In the genomic region with DNA sequence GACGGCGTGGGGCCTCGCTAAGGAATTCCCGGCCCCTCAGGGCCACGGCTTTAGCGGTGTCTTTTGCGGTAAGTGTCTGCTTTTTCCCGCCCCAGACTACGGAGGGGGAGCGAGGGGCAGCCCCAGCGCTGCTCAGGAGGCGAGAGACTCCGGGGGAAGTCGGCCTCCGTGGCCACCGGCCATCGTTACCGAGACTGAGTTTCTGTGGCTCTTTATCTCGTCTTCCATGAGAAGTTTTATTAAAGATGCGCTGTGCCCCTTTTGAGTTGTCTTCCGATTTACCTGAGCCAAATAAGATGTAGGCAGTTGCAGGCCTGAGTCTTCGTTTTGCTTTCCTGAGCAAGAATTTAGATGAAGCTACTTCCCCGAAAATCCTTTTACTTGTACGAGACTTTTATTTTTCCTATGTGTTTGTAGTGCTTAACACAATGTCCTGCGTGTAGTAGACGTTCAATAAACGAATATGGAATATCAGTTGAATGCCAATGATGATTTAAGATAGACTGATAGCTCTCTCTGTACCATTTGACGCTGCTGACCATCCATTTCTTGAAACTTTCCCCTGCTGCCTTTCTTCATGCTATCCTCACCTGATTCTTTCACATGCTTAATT, we compare ENCODE assay signal across 1 cellular context.
TF ChIP-seq lines count a peak whose summit lies in the region.

No MANE protein-coding gene starts in this region.

TF ChIP-seq in HepG2, 621 proteins besides CTCF, POLR2A, EP300 and RAD21 (continued from another document and continues in another):
- TF ChIP-seq, protein P1, sequence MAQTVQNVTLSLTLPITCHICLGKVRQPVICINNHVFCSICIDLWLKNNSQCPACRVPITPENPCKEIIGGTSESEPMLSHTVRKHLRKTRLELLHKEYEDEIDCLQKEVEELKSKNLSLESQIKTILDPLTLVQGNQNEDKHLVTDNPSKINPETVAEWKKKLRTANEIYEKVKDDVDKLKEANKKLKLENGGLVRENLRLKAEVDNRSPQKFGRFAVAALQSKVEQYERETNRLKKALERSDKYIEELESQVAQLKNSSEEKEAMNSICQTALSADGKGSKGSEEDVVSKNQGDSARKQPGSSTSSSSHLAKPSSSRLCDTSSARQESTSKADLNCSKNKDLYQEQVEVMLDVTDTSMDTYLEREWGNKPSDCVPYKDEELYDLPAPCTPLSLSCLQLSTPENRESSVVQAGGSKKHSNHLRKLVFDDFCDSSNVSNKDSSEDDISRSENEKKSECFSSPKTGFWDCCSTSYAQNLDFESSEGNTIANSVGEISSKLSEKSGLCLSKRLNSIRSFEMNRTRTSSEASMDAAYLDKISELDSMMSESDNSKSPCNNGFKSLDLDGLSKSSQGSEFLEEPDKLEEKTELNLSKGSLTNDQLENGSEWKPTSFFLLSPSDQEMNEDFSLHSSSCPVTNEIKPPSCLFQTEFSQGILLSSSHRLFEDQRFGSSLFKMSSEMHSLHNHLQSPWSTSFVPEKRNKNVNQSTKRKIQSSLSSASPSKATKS (CRISPR knock-in tag; IDR thresholded peaks at IDR 0.05) = 0 out of 2 replicates have a peak, but pooled peaks have one; percentile 13
- TF ChIP-seq TBX2 (CRISPR knock-in tag; IDR thresholded peaks at IDR 0.05; ENCODE audit: borderline replicate concordance) (no peak), STAG1 (CRISPR knock-in tag; IDR thresholded peaks at IDR 0.05) (no peak; the same call in 1 of the 2 replicates), ZNF160 (CRISPR knock-in tag; IDR thresholded peaks at IDR 0.05) (no peak), ZNF530 (CRISPR knock-in tag; IDR thresholded peaks at IDR 0.05; ENCODE audit: low read depth) (no peak), STAT5B (CRISPR knock-in tag; IDR thresholded peaks at IDR 0.05) (no peak), ZMYM2 (CRISPR knock-in tag; IDR thresholded peaks at IDR 0.05) (no peak; the same call in none of the 2 replicates), RFXANK (CRISPR knock-in tag; IDR thresholded peaks at IDR 0.05) (no peak), KLF13 (CRISPR knock-in tag; IDR thresholded peaks at IDR 0.05) (no peak), XRCC5 (optimal IDR thresholded peaks at IDR 0.05; ENCODE audit: low read length) (no peak), ZNF563 (CRISPR knock-in tag; IDR thresholded peaks at IDR 0.05) (0 out of 2 replicates have a peak, but pooled peaks have one; percentile 40), MAZ (IDR thresholded peaks at IDR 0.05; ENCODE audit: borderline replicate concordance, low read depth, low read length) (no peak), MAZ (CRISPR knock-in tag; IDR thresholded peaks at IDR 0.05; ENCODE audit: low read depth) (no peak), ZNF326 (CRISPR knock-in tag; IDR thresholded peaks at IDR 0.05; ENCODE audit: borderline replicate concordance) (no peak), ZNF772 (CRISPR knock-in tag; IDR thresholded peaks at IDR 0.05) (no peak; the same call in 1 of the 2 replicates), REPIN1 (CRISPR knock-in tag; IDR thresholded peaks at IDR 0.05; ENCODE audit: borderline replicate concordance, low read depth) (0 out of 2 replicates have a peak, but pooled peaks have one; percentile 13), NFE2 (CRISPR knock-in tag; IDR thresholded peaks at IDR 0.05) (no peak), THAP11 (CRISPR knock-in tag; IDR thresholded peaks at IDR 0.05) (no peak), RXRB (CRISPR knock-in tag; IDR thresholded peaks at IDR 0.05; ENCODE audit: borderline replicate concordance) (no peak), KLF11 (CRISPR knock-in tag; IDR thresholded peaks at IDR 0.05) (no peak), ZNF33B (CRISPR knock-in tag; IDR thresholded peaks at IDR 0.05) (no peak; the same call in 1 of the 2 replicates), FIP1L1 (IDR thresholded peaks at IDR 0.05; ENCODE audit: borderline replicate concordance, insufficient read depth, low read depth, low read length) (0 out of 2 replicates have a peak, but pooled peaks have one; percentile 39), GABPB1 (CRISPR knock-in tag; IDR thresholded peaks at IDR 0.05) (no peak), ZFP36L1 (CRISPR knock-in tag; IDR thresholded peaks at IDR 0.05) (no peak), ZBTB38 (CRISPR knock-in tag; IDR thresholded peaks at IDR 0.05) (no peak; the same call in 1 of the 2 replicates), ZNF205 (CRISPR knock-in tag; IDR thresholded peaks at IDR 0.05) (no peak), ELF1 (CRISPR knock-in tag; IDR thresholded peaks at IDR 0.05) (no peak), SATB2 (CRISPR knock-in tag; IDR thresholded peaks at IDR 0.05) (0 out of 2 replicates have a peak, but pooled peaks have one; percentile 93), CC2D1A (CRISPR knock-in tag; IDR thresholded peaks at IDR 0.05) (peak; percentile 66; the same call in 1 of the 2 replicates), ZNF253 (CRISPR knock-in tag; IDR thresholded peaks at IDR 0.05; ENCODE audit: borderline replicate concordance) (no peak), TGIF2 (CRISPR knock-in tag; IDR thresholded peaks at IDR 0.05) (no peak; the same call in 1 of the 2 replicates), U2AF1 (optimal IDR thresholded peaks at IDR 0.05; ENCODE audit: low read depth, low read length) (no peak), ZNF235 (CRISPR knock-in tag; IDR thresholded peaks at IDR 0.05; ENCODE audit: borderline replicate concordance) (no peak), SP5 (CRISPR knock-in tag; IDR thresholded peaks at IDR 0.05; ENCODE audit: borderline replicate concordance, low read depth) (no peak), ZNF292 (CRISPR knock-in tag; IDR thresholded peaks at IDR 0.05; ENCODE audit: borderline replicate concordance, low read depth) (peak; percentile 87; the same call in 1 of the 2 replicates), BHLHE40 (IDR thresholded peaks at IDR 0.05; ENCODE audit: low read length) (no peak), ZNF557 (CRISPR knock-in tag; IDR thresholded peaks at IDR 0.05) (no peak), KLF16 (CRISPR knock-in tag; IDR thresholded peaks at IDR 0.05) (no peak; a peak in 1 of 4 replicates), ZNF274 (CRISPR knock-in tag; IDR thresholded peaks at IDR 0.05) (no peak), NBN (conservative IDR thresholded peaks at IDR 0.05) (no peak), FOXM1 (CRISPR knock-in tag; IDR thresholded peaks at IDR 0.05) (no peak), ZNF282 (IDR thresholded peaks at IDR 0.05; ENCODE audit: partially characterized antibody) (no peak)
- TF ChIP-seq, protein P2, sequence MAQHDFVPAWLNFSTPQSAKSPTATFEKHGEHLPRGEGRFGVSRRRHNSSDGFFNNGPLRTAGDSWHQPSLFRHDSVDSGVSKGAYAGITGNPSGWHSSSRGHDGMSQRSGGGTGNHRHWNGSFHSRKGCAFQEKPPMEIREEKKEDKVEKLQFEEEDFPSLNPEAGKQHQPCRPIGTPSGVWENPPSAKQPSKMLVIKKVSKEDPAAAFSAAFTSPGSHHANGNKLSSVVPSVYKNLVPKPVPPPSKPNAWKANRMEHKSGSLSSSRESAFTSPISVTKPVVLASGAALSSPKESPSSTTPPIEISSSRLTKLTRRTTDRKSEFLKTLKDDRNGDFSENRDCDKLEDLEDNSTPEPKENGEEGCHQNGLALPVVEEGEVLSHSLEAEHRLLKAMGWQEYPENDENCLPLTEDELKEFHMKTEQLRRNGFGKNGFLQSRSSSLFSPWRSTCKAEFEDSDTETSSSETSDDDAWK (CRISPR knock-in tag; IDR thresholded peaks at IDR 0.05) = no peak
- TF ChIP-seq, protein P3, sequence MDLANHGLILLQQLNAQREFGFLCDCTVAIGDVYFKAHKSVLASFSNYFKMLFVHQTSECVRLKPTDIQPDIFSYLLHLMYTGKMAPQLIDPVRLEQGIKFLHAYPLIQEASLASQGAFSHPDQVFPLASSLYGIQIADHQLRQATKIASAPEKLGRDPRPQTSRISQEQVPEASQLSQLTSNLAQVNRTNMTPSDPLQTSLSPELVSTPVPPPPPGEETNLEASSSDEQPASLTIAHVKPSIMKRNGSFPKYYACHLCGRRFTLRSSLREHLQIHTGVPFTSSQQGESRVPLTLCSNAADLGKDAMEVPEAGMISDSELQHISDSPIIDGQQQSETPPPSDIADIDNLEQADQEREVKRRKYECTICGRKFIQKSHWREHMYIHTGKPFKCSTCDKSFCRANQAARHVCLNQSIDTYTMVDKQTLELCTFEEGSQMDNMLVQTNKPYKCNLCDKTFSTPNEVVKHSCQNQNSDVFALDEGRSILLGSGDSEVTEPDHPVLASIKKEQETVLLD (CRISPR knock-in tag; IDR thresholded peaks at IDR 0.05; ENCODE audit: low read depth) = no peak
- TF ChIP-seq, protein P4, sequence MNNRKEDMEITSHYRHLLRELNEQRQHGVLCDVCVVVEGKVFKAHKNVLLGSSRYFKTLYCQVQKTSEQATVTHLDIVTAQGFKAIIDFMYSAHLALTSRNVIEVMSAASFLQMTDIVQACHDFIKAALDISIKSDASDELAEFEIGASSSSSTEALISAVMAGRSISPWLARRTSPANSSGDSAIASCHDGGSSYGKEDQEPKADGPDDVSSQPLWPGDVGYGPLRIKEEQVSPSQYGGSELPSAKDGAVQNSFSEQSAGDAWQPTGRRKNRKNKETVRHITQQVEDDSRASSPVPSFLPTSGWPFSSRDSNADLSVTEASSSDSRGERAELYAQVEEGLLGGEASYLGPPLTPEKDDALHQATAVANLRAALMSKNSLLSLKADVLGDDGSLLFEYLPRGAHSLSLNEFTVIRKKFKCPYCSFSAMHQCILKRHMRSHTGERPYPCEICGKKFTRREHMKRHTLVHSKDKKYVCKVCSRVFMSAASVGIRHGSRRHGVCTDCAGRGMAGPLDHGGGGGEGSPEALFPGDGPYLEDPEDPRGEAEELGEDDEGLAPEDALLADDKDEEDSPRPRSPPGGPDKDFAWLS (CRISPR knock-in tag; IDR thresholded peaks at IDR 0.05; ENCODE audit: borderline replicate concordance) = no peak
- TF ChIP-seq, protein P5, sequence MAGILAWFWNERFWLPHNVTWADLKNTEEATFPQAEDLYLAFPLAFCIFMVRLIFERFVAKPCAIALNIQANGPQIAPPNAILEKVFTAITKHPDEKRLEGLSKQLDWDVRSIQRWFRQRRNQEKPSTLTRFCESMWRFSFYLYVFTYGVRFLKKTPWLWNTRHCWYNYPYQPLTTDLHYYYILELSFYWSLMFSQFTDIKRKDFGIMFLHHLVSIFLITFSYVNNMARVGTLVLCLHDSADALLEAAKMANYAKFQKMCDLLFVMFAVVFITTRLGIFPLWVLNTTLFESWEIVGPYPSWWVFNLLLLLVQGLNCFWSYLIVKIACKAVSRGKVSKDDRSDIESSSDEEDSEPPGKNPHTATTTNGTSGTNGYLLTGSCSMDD (CRISPR knock-in tag; IDR thresholded peaks at IDR 0.05) = no peak
- TF ChIP-seq, protein P6, sequence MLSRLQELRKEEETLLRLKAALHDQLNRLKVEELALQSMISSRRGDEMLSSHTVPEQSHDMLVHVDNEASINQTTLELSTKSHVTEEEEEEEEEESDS (CRISPR knock-in tag; IDR thresholded peaks at IDR 0.05; ENCODE audit: borderline replicate concordance) = no peak
- TF ChIP-seq, protein P7, sequence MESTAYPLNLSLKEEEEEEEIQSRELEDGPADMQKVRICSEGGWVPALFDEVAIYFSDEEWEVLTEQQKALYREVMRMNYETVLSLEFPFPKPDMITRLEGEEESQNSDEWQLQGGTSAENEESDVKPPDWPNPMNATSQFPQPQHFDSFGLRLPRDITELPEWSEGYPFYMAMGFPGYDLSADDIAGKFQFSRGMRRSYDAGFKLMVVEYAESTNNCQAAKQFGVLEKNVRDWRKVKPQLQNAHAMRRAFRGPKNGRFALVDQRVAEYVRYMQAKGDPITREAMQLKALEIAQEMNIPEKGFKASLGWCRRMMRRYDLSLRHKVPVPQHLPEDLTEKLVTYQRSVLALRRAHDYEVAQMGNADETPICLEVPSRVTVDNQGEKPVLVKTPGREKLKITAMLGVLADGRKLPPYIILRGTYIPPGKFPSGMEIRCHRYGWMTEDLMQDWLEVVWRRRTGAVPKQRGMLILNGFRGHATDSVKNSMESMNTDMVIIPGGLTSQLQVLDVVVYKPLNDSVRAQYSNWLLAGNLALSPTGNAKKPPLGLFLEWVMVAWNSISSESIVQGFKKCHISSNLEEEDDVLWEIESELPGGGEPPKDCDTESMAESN (CRISPR knock-in tag; conservative IDR thresholded peaks at IDR 0.05) = no peak; the same call in 1 of the 2 replicates
- TF ChIP-seq, protein P8, sequence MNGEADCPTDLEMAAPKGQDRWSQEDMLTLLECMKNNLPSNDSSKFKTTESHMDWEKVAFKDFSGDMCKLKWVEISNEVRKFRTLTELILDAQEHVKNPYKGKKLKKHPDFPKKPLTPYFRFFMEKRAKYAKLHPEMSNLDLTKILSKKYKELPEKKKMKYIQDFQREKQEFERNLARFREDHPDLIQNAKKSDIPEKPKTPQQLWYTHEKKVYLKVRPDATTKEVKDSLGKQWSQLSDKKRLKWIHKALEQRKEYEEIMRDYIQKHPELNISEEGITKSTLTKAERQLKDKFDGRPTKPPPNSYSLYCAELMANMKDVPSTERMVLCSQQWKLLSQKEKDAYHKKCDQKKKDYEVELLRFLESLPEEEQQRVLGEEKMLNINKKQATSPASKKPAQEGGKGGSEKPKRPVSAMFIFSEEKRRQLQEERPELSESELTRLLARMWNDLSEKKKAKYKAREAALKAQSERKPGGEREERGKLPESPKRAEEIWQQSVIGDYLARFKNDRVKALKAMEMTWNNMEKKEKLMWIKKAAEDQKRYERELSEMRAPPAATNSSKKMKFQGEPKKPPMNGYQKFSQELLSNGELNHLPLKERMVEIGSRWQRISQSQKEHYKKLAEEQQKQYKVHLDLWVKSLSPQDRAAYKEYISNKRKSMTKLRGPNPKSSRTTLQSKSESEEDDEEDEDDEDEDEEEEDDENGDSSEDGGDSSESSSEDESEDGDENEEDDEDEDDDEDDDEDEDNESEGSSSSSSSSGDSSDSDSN (CRISPR knock-in tag; IDR thresholded peaks at IDR 0.05) = 0 out of 2 replicates have a peak, but pooled peaks have one; percentile 1
- TF ChIP-seq, protein P9, sequence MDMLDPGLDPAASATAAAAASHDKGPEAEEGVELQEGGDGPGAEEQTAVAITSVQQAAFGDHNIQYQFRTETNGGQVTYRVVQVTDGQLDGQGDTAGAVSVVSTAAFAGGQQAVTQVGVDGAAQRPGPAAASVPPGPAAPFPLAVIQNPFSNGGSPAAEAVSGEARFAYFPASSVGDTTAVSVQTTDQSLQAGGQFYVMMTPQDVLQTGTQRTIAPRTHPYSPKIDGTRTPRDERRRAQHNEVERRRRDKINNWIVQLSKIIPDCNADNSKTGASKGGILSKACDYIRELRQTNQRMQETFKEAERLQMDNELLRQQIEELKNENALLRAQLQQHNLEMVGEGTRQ (IDR thresholded peaks at IDR 0.05; ENCODE audit: low read depth, low read length) = no peak
- TF ChIP-seq, protein P9 (CRISPR knock-in tag; IDR thresholded peaks at IDR 0.05; ENCODE audit: borderline replicate concordance) = no peak; the same call in 1 of the 2 replicates
